22 cellular contexts compared by ENCODE assay signal in genomic region chr12:80282226-80282625, GRCh38.
"Had no signal": no experiment of that assay in that cellular context is flagged by ENCODE, and none has a peak within 500 bp of the region (broad histone marks: within the 10 kb centered on the region; RNA-seq: fewer than 3 reads in every experiment).

No MANE protein-coding gene starts in this region.

- H3K4me3 ChIP-seq: coronary artery, dorsolateral prefrontal cortex, esophagus muscularis mucosa, gastrocnemius medialis, heart right ventricle, left lung, lower lobe of right lung, mucosa of descending colon had no signal

- H3K27me3 ChIP-seq: dorsolateral prefrontal cortex, esophagus muscularis mucosa, gastrocnemius medialis, heart right ventricle, left lung had no signal

- DNase-seq: dermis blood vessel endothelial cell; dorsolateral prefrontal cortex; effector CD4-positive, alpha-beta T cell; effector memory CD4-positive, alpha-beta T cell; foreskin melanocyte; gastrocnemius medialis; glutamatergic neuron; head of caudate nucleus; heart right ventricle; hippocampal formation; left cardiac atrium; left lung; left ventricle myocardium superior; lower lobe of right lung; mucosa of descending colon; naive B cell; naive thymus-derived CD8-positive, alpha-beta T cell had no signal

- H3K27ac ChIP-seq: coronary artery, dorsolateral prefrontal cortex, esophagus muscularis mucosa, gastrocnemius medialis, heart right ventricle, left lung, lower lobe of right lung had no signal

- ATAC-seq: gastrocnemius medialis; heart right ventricle; left cardiac atrium; left lung; left ventricle myocardium superior; lower lobe of right lung; mucosa of descending colon; naive thymus-derived CD8-positive, alpha-beta T cell had no signal

- H3K36me3 ChIP-seq: esophagus muscularis mucosa, gastrocnemius medialis, heart right ventricle, left lung, lower lobe of right lung had no signal

- H3K4me1 ChIP-seq: esophagus muscularis mucosa, gastrocnemius medialis, heart right ventricle, left lung, lower lobe of right lung had no signal

- FAIRE-seq: endothelial cell of umbilical vein, islet of Langerhans, keratinocyte had no signal
